Comparison of ENCODE assay signal across 19 cellular contexts in genomic region chr11:64369440-64370135, GRCh38.
DNase-seq lines count a peak whose midpoint lies in the region; ATAC-seq, FAIRE-seq and TF ChIP-seq lines count a peak whose summit lies in the region.
"Had no signal": no experiment of that assay in that cellular context is flagged by ENCODE, and none has a peak within 500 bp of the region (broad histone marks: within the 10 kb centered on the region; RNA-seq: fewer than 3 reads in every experiment).

No MANE protein-coding gene starts in this region.

- H3K4me1 Mint-ChIP-seq in stimulated activated naive CD8-positive, alpha-beta T cell treated with anti-CD3 and anti-CD28 coated beads, Interleukin-15, amount 100 ng/mL, for 72 hours = peaks cover 5% of the 10 kb centered on the region

- TF ChIP-seq CTCF in VCaP (conservative IDR thresholded peaks at IDR 0.05) = peak; percentile 34; the same call in 1 of the 2 replicates

- peaks cover 8% of the 10 kb centered on the region for H3K27me3 Mint-ChIP-seq in stimulated activated naive CD8-positive, alpha-beta T cell treated with anti-CD3 and anti-CD28 coated beads, Interleukin-15, amount 100 ng/mL, for 72 hours

- H3K9me3 Mint-ChIP-seq in stimulated activated naive CD8-positive, alpha-beta T cell treated with anti-CD3 and anti-CD28 coated beads, Interleukin-15, amount 100 ng/mL, for 72 hours = no peaks in the 10 kb centered on the region

- FAIRE-seq in urothelium cell line (lab: Jason Lieb, UNC) = no peak
- FAIRE-seq: A204.1, GM18507 had no signal

- no peak overlapping the region for H3K27ac Mint-ChIP-seq in stimulated activated naive CD8-positive, alpha-beta T cell treated with anti-CD3 and anti-CD28 coated beads, Interleukin-15, amount 100 ng/mL, for 72 hours

- H3K27ac ChIP-seq in VCaP = no peak overlapping the region

- H3K4me3 Mint-ChIP-seq in stimulated activated naive CD8-positive, alpha-beta T cell treated with anti-CD3 and anti-CD28 coated beads, Interleukin-15, amount 100 ng/mL, for 72 hours = no peak overlapping the region
- H3K4me3 Mint-ChIP-seq: CD14-positive monocyte had no signal

- DNase-seq in stimulated activated naive CD8-positive, alpha-beta T cell treated with anti-CD3 and anti-CD28 coated beads, Interleukin-15, amount 100 ng/mL, for 72 hours = no peak
- DNase-seq in stimulated activated naive CD8-positive, alpha-beta T cell treated with anti-CD3 and anti-CD28 coated beads, Interleukin-15, Interleukin-2, amounts not matched to agents 100 U/mL and 50 U/mL, for 24 hours = no peak
- DNase-seq in islet precursor cell (peak; percentile 48), urothelium cell line (ENCODE audit: low spot score) (no peak), putamen (ENCODE audit: low spot score) (no peak), DMS 273 treated with DMSO at 0.1 percent for 48 hours (lab: John Stamatoyannopoulos, UW) (no peak)
- DNase-seq: COR-L47, GOT3, Karpas-422, MM.1S, NCI-H1105, NCI-H1694, NCI-H524 treated with DMSO at 0.1 percent for 48 hours, SHP77 had no signal

- ATAC-seq in stimulated activated naive CD8-positive, alpha-beta T cell treated with anti-CD3 and anti-CD28 coated beads, Interleukin-15, amount 100 ng/mL, for 72 hours = peak; percentile 13
- ATAC-seq in stimulated activated naive CD8-positive, alpha-beta T cell treated with anti-CD3 and anti-CD28 coated beads, Interleukin-15, Interleukin-2, amounts not matched to agents 100 U/mL and 50 U/mL, for 24 hours = no peak
- ATAC-seq in GM18520 (IDR thresholded peaks at IDR 0.05; ENCODE audit: unreplicated experiment) = no peak
